15 cellular contexts compared by ENCODE assay signal in genomic region chr10:17074548-17074860, GRCh38. TPM values are rescaled to one million over a fixed set of nuclear protein-coding genes. Genes with fewer than 3 reads are reported as not detected.
DNase-seq lines count a peak whose midpoint lies in the region; ATAC-seq and TF ChIP-seq lines count a peak whose summit lies in the region.
"Had no signal": no experiment of that assay in that cellular context is flagged by ENCODE, and none has a peak within 500 bp of the region (broad histone marks: within the 10 kb centered on the region; RNA-seq: fewer than 3 reads in every experiment).

No MANE protein-coding gene starts in this region.

- no peaks in the 10 kb centered on the region for H3K9me2 ChIP-seq in neural cell (ENCODE audit: insufficient read depth, low read length)

- ATAC-seq in HG03442 (IDR thresholded peaks at IDR 0.05; ENCODE audit: unreplicated experiment): no peak
- ATAC-seq: left ventricle myocardium superior, T-helper 17 cell had no signal

- H3K27me3 ChIP-seq in brain microvascular endothelial cell (replicated peaks): no peaks in the 10 kb centered on the region
- H3K27me3 ChIP-seq in neural cell (ENCODE audit: insufficient read depth, low read depth, low read length): no peaks in the 10 kb centered on the region

- intact Hi-C loops in CD14-positive monocyte (cut with micrococcal nuclease): loop anchor here in 1 of 2 donors (2.0 kb wide), 1 partner anchor 52 kb away; no protein-coding TSS in a partner anchor

- no peak for TF ChIP-seq RAD21 in neural cell (conservative IDR thresholded peaks at IDR 0.05)

- H3K27me3 Mint-ChIP-seq in CD14-positive monocyte (ENCODE audit: low read depth in 3 of 3): peaks cover 0 to 4% (median 0%) of the 10 kb centered on the region in 3 donors
- H3K27me3 Mint-ChIP-seq: T-helper 17 cell had no signal

- H3K4me3 Mint-ChIP-seq in CD14-positive monocyte: no peak overlapping the region
- H3K4me3 Mint-ChIP-seq: H9, nephron, T-helper 17 cell had no signal

- no peak for DNase-seq in CD14-positive monocyte (ENCODE audit: low spot score)
- DNase-seq in HT1080 (ENCODE audit: low read depth): peak; percentile 79
- no peak for DNase-seq in brain microvascular endothelial cell
- DNase-seq in NCI-H2227 (lab: John Stamatoyannopoulos, UW; ENCODE audit: unreplicated experiment): no peak
- DNase-seq in amygdala (lab: John Stamatoyannopoulos, UW): no peak
- DNase-seq: activated CD4-positive, alpha-beta T cell treated with anti-CD3 and anti-CD28 coated beads for 4 hours; H9; left ventricle myocardium superior; MV-4-11; NCI-H345; T-helper 17 cell had no signal

- H2AFZ ChIP-seq in neural cell (ENCODE audit: low read depth, low read length): no peak overlapping the region

- H3K9ac ChIP-seq in neural cell (ENCODE audit: low read length): no peak overlapping the region

- H3K4me3 ChIP-seq in brain microvascular endothelial cell (ENCODE audit: low read depth, low read length) (no peak overlapping the region), neural cell (ENCODE audit: low read length) (no peak overlapping the region)

- H3K4me1 Mint-ChIP-seq in CD14-positive monocyte: peaks cover 36% of the 10 kb centered on the region

- H3K36me3 ChIP-seq in brain microvascular endothelial cell (replicated peaks) (no peaks in the 10 kb centered on the region), neural cell (ENCODE audit: insufficient read depth, low read length) (no peaks in the 10 kb centered on the region)

- TF ChIP-seq EP300 in neural cell (conservative IDR thresholded peaks at IDR 0.05; ENCODE audit: poor library complexity, severe bottlenecking): no peak

- H4K20me1 ChIP-seq in neural cell (ENCODE audit: insufficient read depth): no peaks in the 10 kb centered on the region

- in situ Hi-C loops in brain microvascular endothelial cell (cut with HindIII; ENCODE audit: low pct_ligation_motif_present, low sequenced_read_pairs): no loop called here

- no peaks in the 10 kb centered on the region for H3K9me3 ChIP-seq in neural cell (ENCODE audit: low read length)

- H3K27ac ChIP-seq in brain microvascular endothelial cell (peak overlapping the region; percentile 96), neural cell (ENCODE audit: low read length) (peak overlapping the region; percentile 37)

- no peaks in the 10 kb centered on the region for H3K79me2 ChIP-seq in neural cell (replicated peaks; ENCODE audit: insufficient read depth, low read length)

- peaks cover 0 to 5% of the 10 kb centered on the region in 2 donors for H3K36me3 Mint-ChIP-seq in CD14-positive monocyte

- H3K9me3 Mint-ChIP-seq in CD14-positive monocyte: no peaks in the 10 kb centered on the region
- H3K9me3 Mint-ChIP-seq: activated T-helper 2 cell treated with anti-CD3 and anti-CD28 coated beads, Interferon-gamma antibody, Interleukin-2, Interleukin-4, amounts not matched to agents 10 μg/mL and 5 μg/mL and 100 μg/mL, durations not matched to agents 14 hours and 24 hours and 36 hours; H9; nephron had no signal

- H3F3A ChIP-seq in neural cell (ENCODE audit: insufficient read depth, low read length, poor library complexity, severe bottlenecking): no peaks in the 10 kb centered on the region

- H3K27ac Mint-ChIP-seq in CD14-positive monocyte: peak overlapping the region in 5 of 7 donors; percentile 97 to 99 (median 97)
- H3K27ac Mint-ChIP-seq: activated T-helper 2 cell treated with anti-CD3 and anti-CD28 coated beads, Interferon-gamma antibody, Interleukin-2, Interleukin-4, amounts not matched to agents 10 μg/mL and 5 μg/mL and 100 μg/mL, durations not matched to agents 14 hours and 24 hours and 36 hours; H9; T-helper 17 cell had no signal

- no peak for TF ChIP-seq CTCF in CD14-positive monocyte (IDR thresholded peaks at IDR 0.05)
- TF ChIP-seq CTCF in brain microvascular endothelial cell (IDR thresholded peaks at IDR 0.05; ENCODE audit: low read depth, low read length, missing control alignments): no peak
- TF ChIP-seq CTCF in neural cell (IDR thresholded peaks at IDR 0.05; ENCODE audit: poor library complexity, severe bottlenecking): no peak

- no peak overlapping the region for H3K4me2 ChIP-seq in neural cell (ENCODE audit: low read length)

TF ChIP-seq in neural cell, 6 proteins besides CTCF, POLR2A, EP300 and RAD21:
- TF ChIP-seq TAF1 (IDR thresholded peaks at IDR 0.05; ENCODE audit: low read depth): no peak

RNA-seq across cellular contexts. Expression of gene CUBN, which starts 55.1 kb away (rescaled TPM):
- polyA plus RNA-seq in CD14-positive monocyte (not detected), neural cell (7.1 and 8.7 TPM in 2 replicates)
- 0.90 and 1.3 TPM in 2 replicates for total RNA-seq in HT1080 (2014; rRNA removed; shearing (Covaris generic))
- 0.37 and 1.5 TPM in 2 replicates for polyA plus RNA-seq in HT1080 (2015; cell fraction: cytosol; rRNA removed)
- polyA plus RNA-seq in HT1080 (2015; cell fraction: nucleus; rRNA removed): 0.70 and 2.0 TPM in 2 replicates
- 9.7 and 10.5 TPM in 2 replicates for polyA minus RNA-seq in neural cell
